Comparison of ENCODE assay signal across 1 cellular context in the genomic region with DNA sequence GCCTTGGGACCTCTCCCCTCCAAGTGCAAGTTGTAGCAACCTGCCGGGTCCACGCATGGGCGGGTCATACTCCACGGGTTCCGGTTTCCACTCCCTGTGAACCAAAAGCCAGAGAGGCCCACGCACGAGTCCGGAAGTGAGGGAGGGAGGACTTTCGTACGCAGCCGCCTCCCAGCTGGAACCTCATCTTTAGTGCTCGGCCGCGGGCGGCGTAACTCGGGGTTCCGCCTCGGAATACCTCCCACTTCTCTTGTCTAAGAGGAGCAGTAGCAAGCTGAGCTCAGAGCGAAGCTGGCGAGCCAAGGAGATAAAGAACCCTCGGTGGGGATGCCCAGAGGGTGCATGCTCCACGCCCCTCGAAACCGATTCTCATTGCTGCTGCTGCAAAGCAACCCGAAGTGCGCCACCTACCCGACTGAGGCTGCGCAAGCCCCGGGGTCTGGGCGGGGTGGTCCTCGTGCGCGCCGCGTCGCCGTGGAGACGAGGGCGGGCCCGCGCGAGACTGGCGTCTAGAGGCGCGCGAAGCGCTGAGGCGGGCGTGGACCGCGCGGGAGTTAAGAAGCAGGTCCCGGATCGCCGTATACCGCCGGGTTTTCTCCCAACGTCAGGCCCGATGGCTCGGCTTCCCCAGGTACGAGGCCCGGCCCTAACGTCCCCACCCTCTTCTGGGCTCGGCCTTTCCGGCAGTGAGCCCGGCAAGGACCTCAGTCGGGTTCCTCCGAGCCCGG.
A peak's percentile ranks its signal among the peaks of the same experiment; 100 is the strongest.
TF ChIP-seq lines count a peak whose summit lies in the region.

A gene with protein sequence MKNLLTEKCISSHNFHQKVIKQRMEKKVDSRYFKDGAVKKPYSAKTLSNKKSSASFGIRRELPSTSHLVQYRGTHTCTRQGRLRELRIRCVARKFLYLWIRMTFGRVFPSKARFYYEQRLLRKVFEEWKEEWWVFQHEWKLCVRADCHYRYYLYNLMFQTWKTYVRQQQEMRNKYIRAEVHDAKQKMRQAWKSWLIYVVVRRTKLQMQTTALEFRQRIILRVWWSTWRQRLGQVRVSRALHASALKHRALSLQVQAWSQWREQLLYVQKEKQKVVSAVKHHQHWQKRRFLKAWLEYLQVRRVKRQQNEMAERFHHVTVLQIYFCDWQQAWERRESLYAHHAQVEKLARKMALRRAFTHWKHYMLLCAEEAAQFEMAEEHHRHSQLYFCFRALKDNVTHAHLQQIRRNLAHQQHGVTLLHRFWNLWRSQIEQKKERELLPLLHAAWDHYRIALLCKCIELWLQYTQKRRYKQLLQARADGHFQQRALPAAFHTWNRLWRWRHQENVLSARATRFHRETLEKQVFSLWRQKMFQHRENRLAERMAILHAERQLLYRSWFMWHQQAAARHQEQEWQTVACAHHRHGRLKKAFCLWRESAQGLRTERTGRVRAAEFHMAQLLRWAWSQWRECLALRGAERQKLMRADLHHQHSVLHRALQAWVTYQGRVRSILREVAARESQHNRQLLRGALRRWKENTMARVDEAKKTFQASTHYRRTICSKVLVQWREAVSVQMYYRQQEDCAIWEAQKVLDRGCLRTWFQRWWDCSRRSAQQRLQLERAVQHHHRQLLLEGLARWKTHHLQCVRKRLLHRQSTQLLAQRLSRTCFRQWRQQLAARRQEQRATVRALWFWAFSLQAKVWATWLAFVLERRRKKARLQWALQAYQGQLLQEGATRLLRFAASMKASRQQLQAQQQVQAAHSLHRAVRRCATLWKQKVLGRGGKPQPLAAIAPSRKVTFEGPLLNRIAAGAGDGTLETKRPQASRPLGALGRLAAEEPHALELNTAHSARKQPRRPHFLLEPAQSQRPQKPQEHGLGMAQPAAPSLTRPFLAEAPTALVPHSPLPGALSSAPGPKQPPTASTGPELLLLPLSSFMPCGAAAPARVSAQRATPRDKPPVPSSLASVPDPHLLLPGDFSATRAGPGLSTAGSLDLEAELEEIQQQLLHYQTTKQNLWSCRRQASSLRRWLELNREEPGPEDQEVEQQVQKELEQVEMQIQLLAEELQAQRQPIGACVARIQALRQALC (plus strand): TSS at position 530 of the 728 bp plus-strand sequence. CDS start 11,749 bp downstream, outside the sequence.

TF ChIP-seq in HepG2, 621 proteins besides CTCF, POLR2A, EP300 and RAD21 (continued from another document and continues in another):
- TF ChIP-seq, protein P1, sequence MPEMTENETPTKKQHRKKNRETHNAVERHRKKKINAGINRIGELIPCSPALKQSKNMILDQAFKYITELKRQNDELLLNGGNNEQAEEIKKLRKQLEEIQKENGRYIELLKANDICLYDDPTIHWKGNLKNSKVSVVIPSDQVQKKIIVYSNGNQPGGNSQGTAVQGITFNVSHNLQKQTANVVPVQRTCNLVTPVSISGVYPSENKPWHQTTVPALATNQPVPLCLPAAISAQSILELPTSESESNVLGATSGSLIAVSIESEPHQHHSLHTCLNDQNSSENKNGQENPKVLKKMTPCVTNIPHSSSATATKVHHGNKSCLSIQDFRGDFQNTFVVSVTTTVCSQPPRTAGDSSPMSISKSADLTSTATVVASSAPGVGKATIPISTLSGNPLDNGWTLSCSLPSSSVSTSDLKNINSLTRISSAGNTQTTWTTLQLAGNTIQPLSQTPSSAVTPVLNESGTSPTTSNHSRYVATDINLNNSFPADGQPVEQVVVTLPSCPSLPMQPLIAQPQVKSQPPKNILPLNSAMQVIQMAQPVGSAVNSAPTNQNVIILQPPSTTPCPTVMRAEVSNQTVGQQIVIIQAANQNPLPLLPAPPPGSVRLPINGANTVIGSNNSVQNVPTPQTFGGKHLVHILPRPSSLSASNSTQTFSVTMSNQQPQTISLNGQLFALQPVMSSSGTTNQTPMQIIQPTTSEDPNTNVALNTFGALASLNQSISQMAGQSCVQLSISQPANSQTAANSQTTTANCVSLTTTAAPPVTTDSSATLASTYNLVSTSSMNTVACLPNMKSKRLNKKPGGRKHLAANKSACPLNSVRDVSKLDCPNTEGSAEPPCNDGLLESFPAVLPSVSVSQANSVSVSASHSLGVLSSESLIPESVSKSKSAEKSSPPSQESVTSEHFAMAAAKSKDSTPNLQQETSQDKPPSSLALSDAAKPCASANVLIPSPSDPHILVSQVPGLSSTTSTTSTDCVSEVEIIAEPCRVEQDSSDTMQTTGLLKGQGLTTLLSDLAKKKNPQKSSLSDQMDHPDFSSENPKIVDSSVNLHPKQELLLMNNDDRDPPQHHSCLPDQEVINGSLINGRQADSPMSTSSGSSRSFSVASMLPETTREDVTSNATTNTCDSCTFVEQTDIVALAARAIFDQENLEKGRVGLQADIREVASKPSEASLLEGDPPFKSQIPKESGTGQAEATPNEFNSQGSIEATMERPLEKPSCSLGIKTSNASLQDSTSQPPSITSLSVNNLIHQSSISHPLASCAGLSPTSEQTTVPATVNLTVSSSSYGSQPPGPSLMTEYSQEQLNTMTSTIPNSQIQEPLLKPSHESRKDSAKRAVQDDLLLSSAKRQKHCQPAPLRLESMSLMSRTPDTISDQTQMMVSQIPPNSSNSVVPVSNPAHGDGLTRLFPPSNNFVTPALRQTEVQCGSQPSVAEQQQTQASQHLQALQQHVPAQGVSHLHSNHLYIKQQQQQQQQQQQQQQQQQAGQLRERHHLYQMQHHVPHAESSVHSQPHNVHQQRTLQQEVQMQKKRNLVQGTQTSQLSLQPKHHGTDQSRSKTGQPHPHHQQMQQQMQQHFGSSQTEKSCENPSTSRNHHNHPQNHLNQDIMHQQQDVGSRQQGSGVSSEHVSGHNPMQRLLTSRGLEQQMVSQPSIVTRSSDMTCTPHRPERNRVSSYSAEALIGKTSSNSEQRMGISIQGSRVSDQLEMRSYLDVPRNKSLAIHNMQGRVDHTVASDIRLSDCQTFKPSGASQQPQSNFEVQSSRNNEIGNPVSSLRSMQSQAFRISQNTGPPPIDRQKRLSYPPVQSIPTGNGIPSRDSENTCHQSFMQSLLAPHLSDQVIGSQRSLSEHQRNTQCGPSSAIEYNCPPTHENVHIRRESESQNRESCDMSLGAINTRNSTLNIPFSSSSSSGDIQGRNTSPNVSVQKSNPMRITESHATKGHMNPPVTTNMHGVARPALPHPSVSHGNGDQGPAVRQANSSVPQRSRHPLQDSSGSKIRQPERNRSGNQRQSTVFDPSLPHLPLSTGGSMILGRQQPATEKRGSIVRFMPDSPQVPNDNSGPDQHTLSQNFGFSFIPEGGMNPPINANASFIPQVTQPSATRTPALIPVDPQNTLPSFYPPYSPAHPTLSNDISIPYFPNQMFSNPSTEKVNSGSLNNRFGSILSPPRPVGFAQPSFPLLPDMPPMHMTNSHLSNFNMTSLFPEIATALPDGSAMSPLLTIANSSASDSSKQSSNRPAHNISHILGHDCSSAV (CRISPR knock-in tag; IDR thresholded peaks at IDR 0.05; ENCODE audit: borderline replicate concordance), result no peak
- no peak; the same call in 1 of the 2 replicates for TF ChIP-seq FOXJ3 (CRISPR knock-in tag; IDR thresholded peaks at IDR 0.05; ENCODE audit: borderline replicate concordance)
- TF ChIP-seq SETDB1 (CRISPR knock-in tag; IDR thresholded peaks at IDR 0.05; ENCODE audit: borderline replicate concordance), result no peak
- peak; percentile 85; the same call in 1 of the 2 replicates for TF ChIP-seq ZNF432 (CRISPR knock-in tag; IDR thresholded peaks at IDR 0.05; ENCODE audit: borderline replicate concordance)
- TF ChIP-seq, protein P2, sequence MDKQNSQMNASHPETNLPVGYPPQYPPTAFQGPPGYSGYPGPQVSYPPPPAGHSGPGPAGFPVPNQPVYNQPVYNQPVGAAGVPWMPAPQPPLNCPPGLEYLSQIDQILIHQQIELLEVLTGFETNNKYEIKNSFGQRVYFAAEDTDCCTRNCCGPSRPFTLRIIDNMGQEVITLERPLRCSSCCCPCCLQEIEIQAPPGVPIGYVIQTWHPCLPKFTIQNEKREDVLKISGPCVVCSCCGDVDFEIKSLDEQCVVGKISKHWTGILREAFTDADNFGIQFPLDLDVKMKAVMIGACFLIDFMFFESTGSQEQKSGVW (CRISPR knock-in tag; IDR thresholded peaks at IDR 0.05; ENCODE audit: borderline replicate concordance), result peak; percentile 58; the same call in 1 of the 2 replicates
- peak; percentile 77 for TF ChIP-seq KDM2A (CRISPR knock-in tag; IDR thresholded peaks at IDR 0.05; ENCODE audit: borderline replicate concordance, low read depth)
- no peak for TF ChIP-seq ZNF3 (CRISPR knock-in tag; IDR thresholded peaks at IDR 0.05)
- TF ChIP-seq CREM (IDR thresholded peaks at IDR 0.05), result no peak
- TF ChIP-seq CREM (CRISPR knock-in tag; IDR thresholded peaks at IDR 0.05), result no peak
- TF ChIP-seq, protein P3, sequence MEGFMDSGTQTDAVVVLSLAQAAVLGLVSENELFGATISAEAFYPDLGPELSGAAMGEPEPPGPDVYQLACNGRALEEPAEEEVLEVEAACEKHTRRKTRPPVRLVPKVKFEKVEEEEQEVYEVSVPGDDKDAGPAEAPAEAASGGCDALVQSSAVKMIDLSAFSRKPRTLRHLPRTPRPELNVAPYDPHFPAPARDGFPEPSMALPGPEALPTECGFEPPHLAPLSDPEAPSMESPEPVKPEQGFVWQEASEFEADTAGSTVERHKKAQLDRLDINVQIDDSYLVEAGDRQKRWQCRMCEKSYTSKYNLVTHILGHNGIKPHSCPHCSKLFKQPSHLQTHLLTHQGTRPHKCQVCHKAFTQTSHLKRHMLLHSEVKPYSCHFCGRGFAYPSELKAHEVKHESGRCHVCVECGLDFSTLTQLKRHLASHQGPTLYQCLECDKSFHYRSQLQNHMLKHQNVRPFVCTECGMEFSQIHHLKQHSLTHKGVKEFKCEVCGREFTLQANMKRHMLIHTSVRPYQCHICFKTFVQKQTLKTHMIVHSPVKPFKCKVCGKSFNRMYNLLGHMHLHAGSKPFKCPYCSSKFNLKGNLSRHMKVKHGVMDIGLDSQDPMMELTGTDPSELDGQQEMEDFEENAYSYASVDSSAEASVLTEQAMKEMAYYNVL (CRISPR knock-in tag; IDR thresholded peaks at IDR 0.05; ENCODE audit: borderline replicate concordance), result no peak; the same call in 1 of the 2 replicates
- no peak for TF ChIP-seq ZFAT (CRISPR knock-in tag; conservative IDR thresholded peaks at IDR 0.05)
- TF ChIP-seq, protein P4, sequence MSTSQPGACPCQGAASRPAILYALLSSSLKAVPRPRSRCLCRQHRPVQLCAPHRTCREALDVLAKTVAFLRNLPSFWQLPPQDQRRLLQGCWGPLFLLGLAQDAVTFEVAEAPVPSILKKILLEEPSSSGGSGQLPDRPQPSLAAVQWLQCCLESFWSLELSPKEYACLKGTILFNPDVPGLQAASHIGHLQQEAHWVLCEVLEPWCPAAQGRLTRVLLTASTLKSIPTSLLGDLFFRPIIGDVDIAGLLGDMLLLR (CRISPR knock-in tag; IDR thresholded peaks at IDR 0.05), result peak; percentile 53; the same call in 1 of the 2 replicates
- TF ChIP-seq ZNF235 (CRISPR knock-in tag; IDR thresholded peaks at IDR 0.05; ENCODE audit: borderline replicate concordance), result no peak; the same call in 1 of the 2 replicates
- TF ChIP-seq ZSCAN31 (CRISPR knock-in tag; IDR thresholded peaks at IDR 0.05; ENCODE audit: low read depth), result no peak; the same call in 1 of the 2 replicates
- TF ChIP-seq, protein P5, sequence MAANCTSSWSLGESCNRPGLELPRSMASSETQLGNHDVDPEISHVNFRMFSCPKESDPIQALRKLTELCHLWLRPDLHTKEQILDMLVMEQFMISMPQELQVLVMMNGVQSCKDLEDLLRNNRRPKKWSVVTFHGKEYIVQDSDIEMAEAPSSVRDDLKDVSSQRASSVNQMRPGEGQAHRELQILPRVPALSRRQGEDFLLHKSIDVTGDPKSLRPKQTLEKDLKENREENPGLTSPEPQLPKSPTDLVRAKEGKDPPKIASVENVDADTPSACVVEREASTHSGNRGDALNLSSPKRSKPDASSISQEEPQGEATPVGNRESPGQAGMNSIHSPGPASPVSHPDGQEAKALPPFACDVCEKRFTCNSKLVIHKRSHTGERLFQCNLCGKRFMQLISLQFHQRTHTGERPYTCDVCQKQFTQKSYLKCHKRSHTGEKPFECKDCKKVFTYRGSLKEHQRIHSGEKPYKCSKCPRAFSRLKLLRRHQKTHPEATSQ (CRISPR knock-in tag; IDR thresholded peaks at IDR 0.05; ENCODE audit: borderline replicate concordance), result peak; percentile 39; the same call in 1 of the 2 replicates
- 0 out of 2 replicates have a peak, but pooled peaks have one; percentile 25 for TF ChIP-seq KDM5A (IDR thresholded peaks at IDR 0.05; ENCODE audit: borderline replicate concordance, low read length)
- no peak for TF ChIP-seq PTBP1 (IDR thresholded peaks at IDR 0.05; ENCODE audit: low read depth, low read length, poor library complexity, severe bottlenecking)
- peak; percentile 74 for TF ChIP-seq KMT2B (CRISPR knock-in tag; IDR thresholded peaks at IDR 0.05)
- no peak for TF ChIP-seq SYNCRIP (IDR thresholded peaks at IDR 0.05; ENCODE audit: insufficient read depth, low read depth, low read length)
- no peak for TF ChIP-seq ZBTB21 (CRISPR knock-in tag; IDR thresholded peaks at IDR 0.05)
- TF ChIP-seq MEF2D (CRISPR knock-in tag; IDR thresholded peaks at IDR 0.05), result no peak
- TF ChIP-seq AGO2 (optimal IDR thresholded peaks at IDR 0.05; ENCODE audit: low read depth, low read length), result no peak
- TF ChIP-seq YEATS4 (CRISPR knock-in tag; IDR thresholded peaks at IDR 0.05; ENCODE audit: borderline replicate concordance), result peak; percentile 87
- TF ChIP-seq ZNF468 (CRISPR knock-in tag; IDR thresholded peaks at IDR 0.05), result no peak
- no peak for TF ChIP-seq ZNF570 (CRISPR knock-in tag; IDR thresholded peaks at IDR 0.05; ENCODE audit: borderline replicate concordance)
- TF ChIP-seq ZIK1 (CRISPR knock-in tag; IDR thresholded peaks at IDR 0.05; ENCODE audit: borderline replicate concordance, low read depth), result no peak; the same call in 1 of the 2 replicates
- TF ChIP-seq, protein P6, sequence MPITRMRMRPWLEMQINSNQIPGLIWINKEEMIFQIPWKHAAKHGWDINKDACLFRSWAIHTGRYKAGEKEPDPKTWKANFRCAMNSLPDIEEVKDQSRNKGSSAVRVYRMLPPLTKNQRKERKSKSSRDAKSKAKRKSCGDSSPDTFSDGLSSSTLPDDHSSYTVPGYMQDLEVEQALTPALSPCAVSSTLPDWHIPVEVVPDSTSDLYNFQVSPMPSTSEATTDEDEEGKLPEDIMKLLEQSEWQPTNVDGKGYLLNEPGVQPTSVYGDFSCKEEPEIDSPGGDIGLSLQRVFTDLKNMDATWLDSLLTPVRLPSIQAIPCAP (CRISPR knock-in tag; IDR thresholded peaks at IDR 0.05; ENCODE audit: low read depth), result no peak
- peak; percentile 46; the same call in 1 of the 2 replicates for TF ChIP-seq SIN3A (IDR thresholded peaks at IDR 0.05; ENCODE audit: borderline replicate concordance, low read depth, low read length)
- TF ChIP-seq ZNF777 (CRISPR knock-in tag; IDR thresholded peaks at IDR 0.05), result peak; percentile 29; the same call in 1 of the 2 replicates
- TF ChIP-seq EED (CRISPR knock-in tag; IDR thresholded peaks at IDR 0.05), result no peak
- TF ChIP-seq, protein P7, sequence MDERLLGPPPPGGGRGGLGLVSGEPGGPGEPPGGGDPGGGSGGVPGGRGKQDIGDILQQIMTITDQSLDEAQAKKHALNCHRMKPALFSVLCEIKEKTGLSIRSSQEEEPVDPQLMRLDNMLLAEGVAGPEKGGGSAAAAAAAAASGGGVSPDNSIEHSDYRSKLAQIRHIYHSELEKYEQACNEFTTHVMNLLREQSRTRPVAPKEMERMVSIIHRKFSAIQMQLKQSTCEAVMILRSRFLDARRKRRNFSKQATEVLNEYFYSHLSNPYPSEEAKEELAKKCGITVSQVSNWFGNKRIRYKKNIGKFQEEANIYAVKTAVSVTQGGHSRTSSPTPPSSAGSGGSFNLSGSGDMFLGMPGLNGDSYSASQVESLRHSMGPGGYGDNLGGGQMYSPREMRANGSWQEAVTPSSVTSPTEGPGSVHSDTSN (CRISPR knock-in tag; IDR thresholded peaks at IDR 0.05), result no peak
- no peak for TF ChIP-seq RFXANK (CRISPR knock-in tag; IDR thresholded peaks at IDR 0.05)
- TF ChIP-seq HDAC6 (IDR thresholded peaks at IDR 0.05; ENCODE audit: low read depth, low read length), result no peak
